Comparison of ENCODE assay signal across 8 cellular contexts in genomic region chr19:41859618-41860418, GRCh38. TPM values are rescaled to one million over a fixed set of nuclear protein-coding genes. Genes with fewer than 3 reads are reported as not detected.
DNase-seq lines count a peak whose midpoint lies in the region; ATAC-seq and TF ChIP-seq lines count a peak whose summit lies in the region.

Gene RPS19 (plus strand): TSS chr19:41860255. CDS start chr19:41860775, 520 bp downstream.

- intact Hi-C loops in heart right ventricle (cut with DNase I) (loop anchor here in 6 of 10 donors (1.0 to 5.0 kb wide), 3 partner anchors 23 to 97 kb away; partner anchors contain the start of genes ARHGEF1 (in 3 of the 6) and RABAC1 (in 3 of the 6)), posterior vena cava (cut with DNase I) (no loop called here), upper lobe of right lung (cut with DNase I) (loop anchor here (10.0 kb wide), 1 partner anchor 75 kb away; no protein-coding TSS in a partner anchor)

- H3K9me3 ChIP-seq in heart right ventricle (no peaks in the 10 kb centered on the region), upper lobe of right lung (no peaks in the 10 kb centered on the region)

- ATAC-seq in HG02885 (IDR thresholded peaks at IDR 0.05; ENCODE audit: poor library complexity, unreplicated experiment): peak; percentile 82
- ATAC-seq in heart right ventricle: peak; percentile 93 to 98 (median 97)
- peak; percentile 93 for ATAC-seq in upper lobe of right lung

- H3K4me3 ChIP-seq in heart right ventricle (peak within 1 kb of the TSS; percentile 48 to 98 (median 82)), upper lobe of right lung (peak within 1 kb of the TSS; percentile 92)

- peaks cover 0 to 41% (median 25%) of the 10 kb centered on the region in 9 donors for H3K36me3 ChIP-seq in heart right ventricle
- H3K36me3 ChIP-seq in upper lobe of right lung: peaks cover 38% of the 10 kb centered on the region

- H3K27me3 ChIP-seq in heart right ventricle: peaks cover 0 to 4% (median 0%) of the 10 kb centered on the region in 7 donors
- no peaks in the 10 kb centered on the region for H3K27me3 ChIP-seq in upper lobe of right lung

- H3K36me3 Mint-ChIP-seq in T-helper 1 cell treated with Interleukin-12 subunit alpha and Interleukin-12 subunit beta and Interleukin-4 antibody, amounts not matched to agents 30 μg/mL and 1 μg/mL, for 36 hours (ENCODE audit: low read depth): peaks cover 42% of the 10 kb centered on the region

- peaks cover 37% of the 10 kb centered on the region for H3K4me1 Mint-ChIP-seq in T-helper 1 cell treated with Interleukin-12 subunit alpha and Interleukin-12 subunit beta and Interleukin-4 antibody, amounts not matched to agents 30 μg/mL and 1 μg/mL, for 36 hours (ENCODE audit: low read depth)

- H3K27ac Mint-ChIP-seq in T-helper 1 cell treated with Interleukin-12 subunit alpha and Interleukin-12 subunit beta and Interleukin-4 antibody, amounts not matched to agents 30 μg/mL and 1 μg/mL, for 36 hours: peak within 1 kb of the TSS; percentile 96

- peak; percentile 99 for DNase-seq in NCI-H1694 (lab: John Stamatoyannopoulos, UW)
- DNase-seq in amniotic stem cell (lab: John Stamatoyannopoulos, UW): peak; percentile 98
- DNase-seq in heart right ventricle: peak; percentile 99
- DNase-seq in posterior vena cava (ENCODE audit: low spot score): peak; percentile 100
- peak; percentile 99 for DNase-seq in upper lobe of right lung

- peak; percentile 89 for TF ChIP-seq POLR2A in GM15510 (IDR thresholded peaks at IDR 0.05; ENCODE audit: borderline replicate concordance, extremely low read depth, insufficient read length)

- H3K27me3 Mint-ChIP-seq in T-helper 1 cell treated with Interleukin-12 subunit alpha and Interleukin-12 subunit beta and Interleukin-4 antibody, amounts not matched to agents 30 μg/mL and 1 μg/mL, for 36 hours (ENCODE audit: low read depth): peaks cover 3% of the 10 kb centered on the region

- peak; percentile 39 to 74 (median 68) for TF ChIP-seq CTCF in heart right ventricle (IDR thresholded peaks at IDR 0.05)
- TF ChIP-seq CTCF in upper lobe of right lung (IDR thresholded peaks at IDR 0.05): peak; percentile 67

- peak within 1 kb of the TSS; percentile 91 for H3K4me3 Mint-ChIP-seq in T-helper 1 cell treated with Interleukin-12 subunit alpha and Interleukin-12 subunit beta and Interleukin-4 antibody, amounts not matched to agents 30 μg/mL and 1 μg/mL, for 36 hours

- H3K27ac ChIP-seq in heart right ventricle: peak within 1 kb of the TSS; percentile 87 to 99 (median 96)
- peak within 1 kb of the TSS; percentile 92 for H3K27ac ChIP-seq in upper lobe of right lung

- 0% methylated on average over 76 of the region's 76 CpGs for WGBS in heart right ventricle, 2 donors

- H3K4me1 ChIP-seq in heart right ventricle (peaks cover 7 to 48% (median 30%) of the 10 kb centered on the region in 9 donors), upper lobe of right lung (peaks cover 37% of the 10 kb centered on the region)

- no peaks in the 10 kb centered on the region for H3K9me3 Mint-ChIP-seq in T-helper 1 cell treated with Interleukin-12 subunit alpha and Interleukin-12 subunit beta and Interleukin-4 antibody, amounts not matched to agents 30 μg/mL and 1 μg/mL, for 36 hours

RNA-seq across cellular contexts. Expression of gene RPS19, which starts in this region (rescaled TPM):
- total RNA-seq in heart right ventricle: 1,000 to 10,000 TPM in 1 of 10 donors, 100 to 1,000 TPM in 9; 446 to 1,030 (median 578) TPM
- polyA plus RNA-seq in heart right ventricle: 1,000 to 10,000 TPM; 1,092 to 1,996 TPM
- 1,000 to 10,000 TPM in 1 of 2 donors, 100 to 1,000 TPM in 1; 982 to 1,008 TPM for total RNA-seq in posterior vena cava
- 1,667 TPM for total RNA-seq in upper lobe of right lung

Comparison
In these comparisons a context has a peak if more than half of its experiments do, and no peak if none do; other contexts are left out.
1. Peak in every context shown above with its lines: DNase-seq, ATAC-seq, H3K4me3 ChIP-seq and H3K27ac ChIP-seq.
2. intact Hi-C loops: an anchor here in heart right ventricle (1.0 to 5.0 kb wide) and upper lobe of right lung (10.0 kb wide); none called in posterior vena cava.